ENCODE assay signal across 1 cellular context in genomic region chr6:151475653-151476523, GRCh38.
TF ChIP-seq lines count a peak whose summit lies in the region.

No MANE protein-coding gene starts in this region.

TF ChIP-seq in HEK293, 187 proteins besides CTCF, POLR2A, EP300 and RAD21 (continued from another document):
- no peak for TF ChIP-seq PRDM6 (tag by site-specific recombination; IDR thresholded peaks at IDR 0.05)
- no peak for TF ChIP-seq ZNF747 (tag by site-specific recombination; IDR thresholded peaks at IDR 0.05)
- no peak for TF ChIP-seq ZNF416 (tag by site-specific recombination; IDR thresholded peaks at IDR 0.05)
- no peak for TF ChIP-seq ZNF366 (tag by site-specific recombination; conservative IDR thresholded peaks at IDR 0.05)
- TF ChIP-seq TCF7L2 (IDR thresholded peaks at IDR 0.05; ENCODE audit: borderline replicate concordance, low read depth, low read length), result no peak
- TF ChIP-seq ZNF624 (tag by site-specific recombination; IDR thresholded peaks at IDR 0.05), result no peak
- TF ChIP-seq ZNF555 (tag by site-specific recombination; conservative IDR thresholded peaks at IDR 0.05), result no peak
- TF ChIP-seq ZNF837 (tag by site-specific recombination; IDR thresholded peaks at IDR 0.05), result no peak
- peak; percentile 88 for TF ChIP-seq ZNF362 (tag by site-specific recombination; IDR thresholded peaks at IDR 0.05)
- TF ChIP-seq PRDM1 (tag by site-specific recombination; IDR thresholded peaks at IDR 0.05), result no peak
- no peak for TF ChIP-seq ZNF404 (tag by site-specific recombination; IDR thresholded peaks at IDR 0.05)
- TF ChIP-seq ZNF654 (tag by site-specific recombination; IDR thresholded peaks at IDR 0.05; ENCODE audit: low read depth), result peak; percentile 71
- TF ChIP-seq ZNF132 (tag by site-specific recombination; IDR thresholded peaks at IDR 0.05; ENCODE audit: borderline replicate concordance), result no peak
- TF ChIP-seq ZSCAN30 (tag by site-specific recombination; IDR thresholded peaks at IDR 0.05), result 0 out of 2 replicates have a peak, but pooled peaks have one; percentile 18
- TF ChIP-seq KLF16 (tag by site-specific recombination; IDR thresholded peaks at IDR 0.05), result no peak
- no peak for TF ChIP-seq ZNF777 (tag by site-specific recombination; IDR thresholded peaks at IDR 0.05; ENCODE audit: borderline replicate concordance)
- no peak for TF ChIP-seq ZNF610 (tag by site-specific recombination; IDR thresholded peaks at IDR 0.05; ENCODE audit: borderline replicate concordance)
- TF ChIP-seq MYNN (tag by site-specific recombination; IDR thresholded peaks at IDR 0.05; ENCODE audit: borderline replicate concordance), result no peak
- peak; percentile 17 for TF ChIP-seq SETDB1 (IDR thresholded peaks at IDR 0.05; ENCODE audit: insufficient read length, low read length)
- TF ChIP-seq ZNF660 (tag by site-specific recombination; IDR thresholded peaks at IDR 0.05), result 0 out of 2 replicates have a peak, but pooled peaks have one; percentile 29
